In the genomic region with DNA sequence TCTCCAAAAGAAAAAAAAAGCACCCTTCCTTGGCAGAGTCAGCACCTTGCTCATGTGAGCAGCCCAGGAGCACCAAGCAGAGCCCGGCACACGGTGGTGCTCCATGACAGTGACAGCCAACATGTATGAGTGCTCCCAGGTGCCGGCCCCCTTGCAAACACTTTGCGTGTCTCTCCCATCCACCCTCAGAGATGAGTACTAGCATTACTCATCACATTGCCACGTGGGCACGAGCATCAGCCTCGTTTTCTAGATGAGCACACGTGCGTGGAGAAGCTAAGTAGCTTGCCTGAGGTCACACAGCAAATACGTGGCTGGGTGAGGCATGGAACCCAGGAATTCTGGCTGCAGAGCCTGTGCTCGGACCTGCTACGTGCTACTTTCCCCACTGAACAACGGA, we compare ENCODE assay signal across 12 cellular contexts.
DNase-seq lines count a peak whose midpoint lies in the region; ATAC-seq and TF ChIP-seq lines count a peak whose summit lies in the region.
"Had no signal": no experiment of that assay in that cellular context is flagged by ENCODE, and none has a peak within 500 bp of the region (broad histone marks: within the 10 kb centered on the region; RNA-seq: fewer than 3 reads in every experiment).

No MANE protein-coding gene starts in this region.

- no peak overlapping the region for H4K91ac ChIP-seq in trophoblast cell (ENCODE audit: low read depth, low read length)

- WGBS in trophoblast cell (ENCODE audit: extremely low coverage, insufficient coverage, insufficient read length): no CpG with 5 or more reads among the region's 13 CpGs
- 81% methylated on average over 13 of the region's 13 CpGs for WGBS in prostate gland

- no peak overlapping the region for H4K8ac ChIP-seq in trophoblast cell (ENCODE audit: low read depth, low read length)

- H3K79me2 ChIP-seq in trophoblast cell (ENCODE audit: control insufficient read depth, insufficient read depth, low read length, poor library complexity): no peaks in the 10 kb centered on the region

- no peak for ATAC-seq in GM18858 (IDR thresholded peaks at IDR 0.05; ENCODE audit: unreplicated experiment)
- ATAC-seq: gastroesophageal sphincter had no signal

- H3K9ac ChIP-seq in trophoblast cell (ENCODE audit: low read length): no peak overlapping the region

- no peak for TF ChIP-seq RAD21 in Ishikawa (IDR thresholded peaks at IDR 0.05; ENCODE audit: low read depth)

- no peak overlapping the region for H2AK5ac ChIP-seq in trophoblast cell (ENCODE audit: low read length)

- no peak overlapping the region for H3K14ac ChIP-seq in trophoblast cell (ENCODE audit: low read length)

- no peaks in the 10 kb centered on the region for H3K36me3 ChIP-seq in trophoblast cell (ENCODE audit: control insufficient read depth in 1 of 2, insufficient read depth in 2 of 2, low read length in 2 of 2)
- H3K36me3 ChIP-seq in prostate gland: no peaks in the 10 kb centered on the region
- no peaks in the 10 kb centered on the region for H3K36me3 ChIP-seq in effector memory CD4-positive, alpha-beta T cell (ENCODE audit: control insufficient read depth, insufficient read depth, low read length)
- H3K36me3 ChIP-seq: colonic mucosa, gastroesophageal sphincter had no signal

- DNase-seq in Daoy (ENCODE audit: low read depth) (peak; percentile 85), dedifferentiated amniotic fluid mesenchymal stem cell (ENCODE audit: extremely low spot score) (peak; percentile 43), trophoblast cell (peak; percentile 57 to 61), prostate gland (ENCODE audit: low spot score) (no peak), NCI-H128 (lab: John Stamatoyannopoulos, UW; ENCODE audit: unreplicated experiment) (no peak)
- DNase-seq in effector memory CD4-positive, alpha-beta T cell: no peak
- DNase-seq: colonic mucosa, NCI-H2171, T-helper 17 cell had no signal

- no peak for TF ChIP-seq EP300 in Ishikawa (IDR thresholded peaks at IDR 0.05; ENCODE audit: borderline replicate concordance)

- H4K12ac ChIP-seq in trophoblast cell (ENCODE audit: low read depth, low read length): no peak overlapping the region

- no peak overlapping the region for H2BK120ac ChIP-seq in trophoblast cell (ENCODE audit: insufficient read depth, low read length, poor library complexity)

- no peak overlapping the region for H2AFZ ChIP-seq in trophoblast cell (ENCODE audit: insufficient read depth, low read length, poor library complexity)

- H3K23ac ChIP-seq in trophoblast cell (ENCODE audit: low read length): no peak overlapping the region

- intact Hi-C loops in prostate gland (cut with DNase I): no loop called here

- H3K79me1 ChIP-seq in trophoblast cell (ENCODE audit: low read length): no peaks in the 10 kb centered on the region

- no peak overlapping the region for H3K18ac ChIP-seq in trophoblast cell (ENCODE audit: low read length)

- H3K4me3 ChIP-seq in trophoblast cell (ENCODE audit: low read depth, low read length) (no peak overlapping the region), prostate gland (no peak overlapping the region)
- no peak overlapping the region for H3K4me3 ChIP-seq in effector memory CD4-positive, alpha-beta T cell (ENCODE audit: insufficient read depth, low read depth, low read length, poor library complexity, severe bottlenecking)
- H3K4me3 ChIP-seq: colonic mucosa, gastroesophageal sphincter had no signal

- H3K9me3 ChIP-seq in trophoblast cell (ENCODE audit: insufficient read depth, low read depth, low read length) (peaks cover 1% of the 10 kb centered on the region), prostate gland (no peaks in the 10 kb centered on the region)
- H3K9me3 ChIP-seq in effector memory CD4-positive, alpha-beta T cell (ENCODE audit: control insufficient read depth, low read length): no peaks in the 10 kb centered on the region
- H3K9me3 ChIP-seq: colonic mucosa, gastroesophageal sphincter had no signal

- H2BK5ac ChIP-seq in trophoblast cell (ENCODE audit: low read depth, low read length, poor library complexity): no peak overlapping the region

- H3K27ac ChIP-seq in trophoblast cell (ENCODE audit: low read depth, low read length) (no peak overlapping the region), prostate gland (no peak overlapping the region)
- H3K27ac ChIP-seq in effector memory CD4-positive, alpha-beta T cell (ENCODE audit: insufficient read depth, low read length, poor library complexity, severe bottlenecking): no peak overlapping the region
- H3K27ac ChIP-seq: colonic mucosa had no signal

- no peak for TF ChIP-seq CTCF in prostate gland (IDR thresholded peaks at IDR 0.05)

- H3K27me3 ChIP-seq in trophoblast cell (ENCODE audit: insufficient read depth, low read length) (no peaks in the 10 kb centered on the region), prostate gland (replicated peaks; ENCODE audit: insufficient read depth) (no peaks in the 10 kb centered on the region)
- H3K27me3 ChIP-seq in effector memory CD4-positive, alpha-beta T cell (replicated peaks; ENCODE audit: control insufficient read depth, insufficient read depth, low read length, poor library complexity, severe bottlenecking): no peaks in the 10 kb centered on the region
- H3K27me3 ChIP-seq: colonic mucosa had no signal

- H2BK12ac ChIP-seq in trophoblast cell (ENCODE audit: low read length): no peak overlapping the region

- H3K4me2 ChIP-seq in trophoblast cell (ENCODE audit: low read length): no peak overlapping the region

- H3K4me1 ChIP-seq in trophoblast cell (ENCODE audit: control insufficient read depth in 1 of 2, insufficient read depth in 2 of 2, low read length in 2 of 2): peaks cover 12 to 21% of the 10 kb centered on the region in 2 experiments
- H3K4me1 ChIP-seq in prostate gland (replicated peaks): peaks cover 10% of the 10 kb centered on the region
- H3K4me1 ChIP-seq in effector memory CD4-positive, alpha-beta T cell (ENCODE audit: control insufficient read depth, insufficient read depth, low read length, poor library complexity, severe bottlenecking): no peaks in the 10 kb centered on the region
- H3K4me1 ChIP-seq: colonic mucosa had no signal

- no peak overlapping the region for H3K4ac ChIP-seq in trophoblast cell (ENCODE audit: low read depth, low read length)

- no peak for TF ChIP-seq POLR2A in prostate gland (IDR thresholded peaks at IDR 0.05)

TF ChIP-seq in Ishikawa, 13 proteins besides CTCF, POLR2A, EP300 and RAD21:
- TF ChIP-seq CREB1 (IDR thresholded peaks at IDR 0.05; ENCODE audit: low read depth) (no peak), TAF1 (IDR thresholded peaks at IDR 0.05; ENCODE audit: low read depth) (no peak), TCF12 (IDR thresholded peaks at IDR 0.05; ENCODE audit: low read depth) (no peak), NFIC (IDR thresholded peaks at IDR 0.05) (no peak), YY1 (IDR thresholded peaks at IDR 0.05; ENCODE audit: low read depth) (no peak)
- TF ChIP-seq, protein P1, sequence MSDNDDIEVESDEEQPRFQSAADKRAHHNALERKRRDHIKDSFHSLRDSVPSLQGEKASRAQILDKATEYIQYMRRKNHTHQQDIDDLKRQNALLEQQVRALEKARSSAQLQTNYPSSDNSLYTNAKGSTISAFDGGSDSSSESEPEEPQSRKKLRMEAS (IDR thresholded peaks at IDR 0.05): 0 out of 2 replicates have a peak, but pooled peaks have one; percentile 22

Comparison
In these comparisons a context has a peak if more than half of its experiments do, and no peak if none do; other contexts are left out.
1. DNase-seq: peak in Daoy (single experiment), dedifferentiated amniotic fluid mesenchymal stem cell (single experiment) and trophoblast cell (2 of 2); none in prostate gland (single experiment), NCI-H128 (single experiment) and effector memory CD4-positive, alpha-beta T cell (0 of 3).